14 cellular contexts compared by ENCODE assay signal in genomic region chr1:70319750-70320149, GRCh38. TPM values are rescaled to one million over a fixed set of nuclear protein-coding genes. Genes with fewer than 3 reads are reported as not detected.
A peak's percentile ranks its signal among the peaks of the same experiment; 100 is the strongest.
DNase-seq lines count a peak whose midpoint lies in the region; ATAC-seq and TF ChIP-seq lines count a peak whose summit lies in the region.
"Had no signal": no experiment of that assay in that cellular context is flagged by ENCODE, and none has a peak within 500 bp of the region (broad histone marks: within the 10 kb centered on the region; RNA-seq: fewer than 3 reads in every experiment).

No MANE protein-coding gene starts in this region.

- peaks cover 27% of the 10 kb centered on the region for H3K36me3 ChIP-seq in SJSA1
- H3K36me3 ChIP-seq in smooth muscle cell (ENCODE audit: low read depth) = peaks cover 4% of the 10 kb centered on the region

- no peaks in the 10 kb centered on the region for H3F3A ChIP-seq in smooth muscle cell (ENCODE audit: low read depth)

- H3K4me1 ChIP-seq in SJSA1 (replicated peaks) (peaks cover 14% of the 10 kb centered on the region), smooth muscle cell (ENCODE audit: low read depth) (no peaks in the 10 kb centered on the region)
- H3K4me1 ChIP-seq: SJCRH30 had no signal

- TF ChIP-seq CTCF in fibroblast of pulmonary artery (IDR thresholded peaks at IDR 0.05; ENCODE audit: low read length, missing control alignments) = no peak
- no peak for TF ChIP-seq CTCF in smooth muscle cell (IDR thresholded peaks at IDR 0.05; ENCODE audit: borderline replicate concordance, insufficient read depth, poor library complexity, severe bottlenecking)

- H3K9me3 ChIP-seq in SJSA1 (replicated peaks) = no peaks in the 10 kb centered on the region
- no peaks in the 10 kb centered on the region for H3K9me3 ChIP-seq in smooth muscle cell (replicated peaks; ENCODE audit: low read depth)
- H3K9me3 ChIP-seq: SJCRH30 had no signal

- no peaks in the 10 kb centered on the region for H3K27me3 ChIP-seq in SJSA1 (replicated peaks)
- H3K27me3 ChIP-seq in smooth muscle cell (ENCODE audit: low read depth) = no peaks in the 10 kb centered on the region
- H3K27me3 ChIP-seq: SJCRH30 had no signal

- peak overlapping the region; percentile 55 for H3K27ac ChIP-seq in SJSA1
- peak overlapping the region; percentile 72 for H3K27ac ChIP-seq in smooth muscle cell (ENCODE audit: low read depth)
- H3K27ac ChIP-seq: SJCRH30 had no signal

- no peak overlapping the region for H3K4me3 ChIP-seq in SJSA1
- H3K4me3 ChIP-seq in fibroblast of pulmonary artery (replicated peaks; ENCODE audit: low read depth, low read length) = no peak overlapping the region
- H3K4me3 ChIP-seq in smooth muscle cell = no peak overlapping the region
- H3K4me3 ChIP-seq: SJCRH30 had no signal

- peaks cover 90% of the 10 kb centered on the region for H4K20me1 ChIP-seq in smooth muscle cell (ENCODE audit: low read depth)

- no peak overlapping the region for H2AFZ ChIP-seq in smooth muscle cell (ENCODE audit: low read depth)

- intact Hi-C loops in left ventricle myocardium superior (cut with micrococcal nuclease) = no loop called here

- no peak for ATAC-seq in left ventricle myocardium superior
- no peak for ATAC-seq in GM19467 (IDR thresholded peaks at IDR 0.05; ENCODE audit: unreplicated experiment)
- ATAC-seq: activated CD4-positive, CD25-positive, alpha-beta regulatory T cell treated with anti-CD3 and anti-CD28 coated beads, Interleukin-2, amount 50 U/mL, for 24 hours had no signal

- H3K9ac ChIP-seq in smooth muscle cell (ENCODE audit: low read depth) = no peak overlapping the region

- DNase-seq in GM04504 (ENCODE audit: low read depth) = peak; percentile 20
- peak in 1 of 2 experiments; percentile 74 for DNase-seq in SJSA1 (ENCODE audit: low read depth in 1 of 2, low spot score in 2 of 2)
- peak; percentile 18 for DNase-seq in fibroblast of pulmonary artery (ENCODE audit: low read depth)
- no peak for DNase-seq in smooth muscle cell (lab: John Stamatoyannopoulos, UW; ENCODE audit: unreplicated experiment)
- no peak for DNase-seq in left ventricle myocardium superior
- DNase-seq in NCI-H69 (lab: John Stamatoyannopoulos, UW) = no peak
- DNase-seq: head of caudate nucleus, mesendoderm, MV-4-11, NCI-H524, SJCRH30, substantia nigra had no signal

- peaks cover 75% of the 10 kb centered on the region for H3K79me2 ChIP-seq in smooth muscle cell (ENCODE audit: low read depth)

- peak overlapping the region; percentile 43 for H3K4me2 ChIP-seq in smooth muscle cell

RNA-seq across cellular contexts. Expression of gene ANKRD13C, which starts 34.8 kb away (rescaled TPM):
- 44.9 and 48.8 TPM in 2 replicates for total RNA-seq in SJSA1 (2014; rRNA removed; shearing (Covaris generic))
- total RNA-seq in smooth muscle cell (27.6 and 35.5 TPM in 2 replicates), left ventricle myocardium superior (9.3 TPM)
- 13.9 and 18.3 TPM in 2 replicates for polyA plus RNA-seq in smooth muscle cell

Comparison
In these comparisons a context has a peak if more than half of its experiments do, and no peak if none do; other contexts are left out.
1. DNase-seq: peak in GM04504 (single experiment) and fibroblast of pulmonary artery (single experiment); none in smooth muscle cell (single experiment), left ventricle myocardium superior (single experiment) and NCI-H69 (single experiment).